Comparison of ENCODE assay signal across 9 cellular contexts in the genomic region with DNA sequence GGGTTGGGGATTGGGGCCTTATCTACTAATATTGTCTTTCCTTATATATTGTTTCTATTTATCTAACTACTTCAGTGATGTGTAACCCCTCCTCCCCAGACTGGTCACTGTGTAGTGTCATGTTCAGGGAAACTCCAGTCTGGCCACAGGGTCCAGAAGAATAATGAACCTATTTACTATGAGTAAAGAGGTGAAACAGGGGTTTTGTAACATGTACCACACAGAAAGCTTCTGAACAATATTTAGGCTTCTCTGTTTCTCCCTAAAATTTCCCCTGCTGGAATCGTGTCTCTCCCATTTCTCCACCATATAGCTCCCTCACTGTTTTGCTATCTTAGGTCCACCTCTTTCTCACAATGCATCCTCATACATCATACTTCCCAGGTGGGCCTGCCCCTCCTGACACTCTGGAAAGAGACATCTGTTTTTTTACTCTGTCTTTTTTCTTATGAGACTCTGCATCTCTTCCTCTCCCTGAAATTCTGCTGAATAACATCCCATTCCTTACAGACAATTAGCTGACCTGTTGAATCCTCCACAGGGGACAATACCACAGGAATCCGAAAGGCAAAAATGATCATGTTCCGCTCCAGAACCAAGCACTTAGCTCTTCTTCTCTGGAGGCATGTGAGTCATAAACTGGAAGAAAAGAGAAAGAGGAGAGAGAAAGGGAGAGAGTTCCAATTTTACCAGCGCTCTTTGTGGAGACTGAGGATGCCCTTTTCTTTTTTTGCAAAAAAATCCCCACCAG.
DNase-seq lines count a peak whose midpoint lies in the region; ATAC-seq, FAIRE-seq and TF ChIP-seq lines count a peak whose summit lies in the region.
"Had no signal": no experiment of that assay in that cellular context is flagged by ENCODE, and none has a peak within 500 bp of the region (broad histone marks: within the 10 kb centered on the region; RNA-seq: fewer than 3 reads in every experiment).

No MANE protein-coding gene starts in this region.

- TF ChIP-seq CTCF in kidney (IDR thresholded peaks at IDR 0.05; ENCODE audit: borderline replicate concordance, extremely low read depth, insufficient read depth) (no peak), PC-3 (conservative IDR thresholded peaks at IDR 0.05; ENCODE audit: low read depth, low read length) (no peak)

- H3K79me2 ChIP-seq in PC-3 (ENCODE audit: low read length) = no peaks in the 10 kb centered on the region

- peak overlapping the region in 1 of 2 donors; percentile 70 for H3K27ac Mint-ChIP-seq in stimulated activated naive CD8-positive, alpha-beta T cell treated with anti-CD3 and anti-CD28 coated beads, Interleukin-15, amount 100 ng/mL, for 72 hours

- H3K4me3 ChIP-seq in kidney (ENCODE audit: low read length in 2 of 2) (no peak overlapping the region), PC-3 (ENCODE audit: low read length) (no peak overlapping the region)
- H3K4me3 ChIP-seq: mucosa of descending colon had no signal

- ATAC-seq in GM21529 (IDR thresholded peaks at IDR 0.05; ENCODE audit: unreplicated experiment) = peak; percentile 84
- ATAC-seq in HG03442 (IDR thresholded peaks at IDR 0.05; ENCODE audit: unreplicated experiment) = peak; percentile 95
- ATAC-seq in PC-3 = no peak
- ATAC-seq in stimulated activated naive CD8-positive, alpha-beta T cell treated with anti-CD3 and anti-CD28 coated beads, Interleukin-15, amount 100 ng/mL, for 72 hours = no peak
- ATAC-seq: mucosa of descending colon had no signal

- FAIRE-seq in GM12892 (lab: Jason Lieb, UNC) (peak; percentile 70), kidney (lab: Jason Lieb, UNC) (no peak)

- H3K27me3 ChIP-seq in PC-3 (ENCODE audit: low read length) = no peaks in the 10 kb centered on the region

- DNase-seq in GM12892 (ENCODE audit: insufficient read length) (no peak), glomerular visceral epithelial cell (ENCODE audit: extremely low spot score) (peak; percentile 91), kidney (no peak), PC-3 (no peak), NCI-H1436 treated with DMSO at 0.1 percent for 48 hours (lab: John Stamatoyannopoulos, UW) (no peak)
- DNase-seq in stimulated activated naive CD8-positive, alpha-beta T cell treated with anti-CD3 and anti-CD28 coated beads, Interleukin-15, amount 100 ng/mL, for 72 hours = no peak
- DNase-seq: mucosa of descending colon had no signal

- H3K27ac ChIP-seq in kidney (ENCODE audit: low read depth in 2 of 2, low read length in 2 of 2) (no peak overlapping the region), PC-3 (ENCODE audit: low read length) (no peak overlapping the region)

- intact Hi-C loops in kidney (cut with DNase I) (no loop called here), PC-3 (cut with micrococcal nuclease) (no loop called here)

- H3K9me3 Mint-ChIP-seq in stimulated activated naive CD8-positive, alpha-beta T cell treated with anti-CD3 and anti-CD28 coated beads, Interleukin-15, amount 100 ng/mL, for 72 hours = no peaks in the 10 kb centered on the region

- BruUV-seq in PC-3 (replicated peaks; lab: Mats Ljungman, UMichigan) = no TSS peak

- no peak for TF ChIP-seq POLR2A in GM12892 (IDR thresholded peaks at IDR 0.05; ENCODE audit: low read depth, low read length)

- no peaks in the 10 kb centered on the region for H3K9me3 ChIP-seq in kidney (ENCODE audit: control insufficient read depth in 1 of 2, low read length in 2 of 2)
- H3K9me3 ChIP-seq in PC-3 (ENCODE audit: low read length) = no peaks in the 10 kb centered on the region
- H3K9me3 ChIP-seq: mucosa of descending colon had no signal

- H4K20me1 ChIP-seq in PC-3 (ENCODE audit: low read length) = no peaks in the 10 kb centered on the region

- H3K4me1 ChIP-seq in kidney (ENCODE audit: control insufficient read depth in 1 of 2, insufficient read depth in 1 of 2, low read depth in 1 of 2, low read length in 2 of 2) (no peaks in the 10 kb centered on the region), PC-3 (ENCODE audit: insufficient read depth, low read length) (no peaks in the 10 kb centered on the region; the same call in 1 of the 2 replicates)

- no peaks in the 10 kb centered on the region for H3K9me2 ChIP-seq in PC-3 (replicated peaks; ENCODE audit: low read length)

- peaks cover 5% of the 10 kb centered on the region for H3K4me1 Mint-ChIP-seq in stimulated activated naive CD8-positive, alpha-beta T cell treated with anti-CD3 and anti-CD28 coated beads, Interleukin-15, amount 100 ng/mL, for 72 hours

- POLR2A ChIA-PET in PC-3 (lab: Charles Lee; ENCODE audit: unreplicated experiment) = no interaction called here

- H3K9ac ChIP-seq in kidney (ENCODE audit: low read length in 2 of 2) (no peak overlapping the region), PC-3 (ENCODE audit: low read length) (no peak overlapping the region)

- H2AFZ ChIP-seq in PC-3 (ENCODE audit: low read length) = no peak overlapping the region

- no peak overlapping the region for H3K4me3 Mint-ChIP-seq in stimulated activated naive CD8-positive, alpha-beta T cell treated with anti-CD3 and anti-CD28 coated beads, Interleukin-15, amount 100 ng/mL, for 72 hours

- CTCF ChIA-PET in PC-3 (lab: Charles Lee) = no interaction called here

- no peak overlapping the region for H3K4me2 ChIP-seq in PC-3 (ENCODE audit: low read length)

- H3K27me3 Mint-ChIP-seq in stimulated activated naive CD8-positive, alpha-beta T cell treated with anti-CD3 and anti-CD28 coated beads, Interleukin-15, amount 100 ng/mL, for 72 hours = no peaks in the 10 kb centered on the region

- H3F3A ChIP-seq in PC-3 (ENCODE audit: low read length, unreplicated experiment) = no peaks in the 10 kb centered on the region

- no peaks in the 10 kb centered on the region for H3K36me3 ChIP-seq in kidney (ENCODE audit: control insufficient read depth in 1 of 2, insufficient read depth in 2 of 2, low read length in 2 of 2)
- no peaks in the 10 kb centered on the region for H3K36me3 ChIP-seq in PC-3 (ENCODE audit: low read depth, low read length)

Comparison
In these comparisons a context has a peak if more than half of its experiments do, and no peak if none do; other contexts are left out.
1. ATAC-seq: peak in GM21529 (single experiment) and HG03442 (single experiment); none in PC-3 (single experiment) and stimulated activated naive CD8-positive, alpha-beta T cell treated with anti-CD3 and anti-CD28 coated beads, Interleukin-15, amount 100 ng/mL, for 72 hours (single experiment).